ENCODE assay signal across 8 cellular contexts in genomic region chr10:6108631-6109443, GRCh38. TPM values are rescaled to one million over a fixed set of nuclear protein-coding genes. Genes with fewer than 3 reads are reported as not detected.
DNase-seq lines count a peak whose midpoint lies in the region; ATAC-seq and TF ChIP-seq lines count a peak whose summit lies in the region.

No MANE protein-coding gene starts in this region.

- no peak overlapping the region for H2BK15ac ChIP-seq in mesendoderm (replicated peaks; ENCODE audit: low read depth)

- peaks cover 7 to 9% of the 10 kb centered on the region in 2 experiments; a peak in 3 of 4 replicates for H3K4me1 ChIP-seq in HCT116 (ENCODE audit: control insufficient read depth in 1 of 2, insufficient read depth in 2 of 2, low read length in 2 of 2)
- H3K4me1 ChIP-seq in mesendoderm (ENCODE audit: control insufficient read depth, low read depth, low read length), result no peaks in the 10 kb centered on the region

- H3K36me3 ChIP-seq in HCT116 (ENCODE audit: control insufficient read depth in 1 of 2, insufficient read depth in 2 of 2, low read length in 2 of 2), result peaks cover 69 to 71% of the 10 kb centered on the region in 2 experiments
- peaks cover 16% of the 10 kb centered on the region for H3K36me3 ChIP-seq in mesendoderm (ENCODE audit: control insufficient read depth, insufficient read depth, low read length)

- H3K27ac ChIP-seq in HCT116 (ENCODE audit: low read depth, low read length) (no peak overlapping the region), mesendoderm (ENCODE audit: low read depth, low read length) (peak overlapping the region; percentile 18)

- H3K4me3 ChIP-seq in HCT116 (replicated peaks in 1 of 2; ENCODE audit: low read depth in 1 of 2, low read length in 2 of 2) (no peak overlapping the region), mesendoderm (ENCODE audit: low read length) (no peak overlapping the region)

- no peak overlapping the region for H4K8ac ChIP-seq in mesendoderm (ENCODE audit: low read depth, low read length)

- intact Hi-C loops in HCT116 (cut with micrococcal nuclease), result loop anchor here (1.0 to 5.0 kb wide), 2 partner anchors 93 to 292 kb away; partner anchors contain the start of gene PFKFB3

- DNase-seq in Caki2 (ENCODE audit: low read depth), result peak; percentile 51
- peak; percentile 13 for DNase-seq in HCT116 (ENCODE audit: low read depth, low spot score)
- peak; percentile 61 for DNase-seq in SW480 (ENCODE audit: low spot score)
- DNase-seq in effector CD4-positive, alpha-beta T cell, result peak; percentile 23
- DNase-seq in mesendoderm, result peak; percentile 71

- no CpG with 5 or more reads among the region's 12 CpGs for WGBS in mesendoderm (ENCODE audit: extremely low coverage, insufficient coverage, low lambda C conversion rate)

- RAD21 ChIA-PET in HCT116 (lab: Charles Lee; ENCODE audit: low non-redundant PET in 1 of 2, low total read pairs in 2 of 2, uncharacterized antibody in 2 of 2, unreplicated experiment in 2 of 2), result interaction anchor here in 1 of 2 experiments (1.0 kb wide), 1 partner anchor 293 kb away, joined by 3 read pairs; no protein-coding TSS in a partner anchor

- H4K5ac ChIP-seq in mesendoderm (ENCODE audit: low read length), result no peak overlapping the region

- peaks cover 11% of the 10 kb centered on the region for H3K79me1 ChIP-seq in mesendoderm (ENCODE audit: low read length)

- in situ Hi-C loops in Caki2 (cut with HindIII; ENCODE audit: low pct_unique_long_range_greater_than_20kb, low sequenced_read_pairs), result no loop called here

- BruUV-seq in HCT116 (replicated peaks; lab: Mats Ljungman, UMichigan), result no TSS peak

- H3K56ac ChIP-seq in mesendoderm (ENCODE audit: low read length), result no peak overlapping the region

- TF ChIP-seq POLR2A in HCT116 (IDR thresholded peaks at IDR 0.05; ENCODE audit: borderline replicate concordance, extremely low read depth, insufficient read depth, insufficient read length), result no peak

- H3K4me2 ChIP-seq in HCT116 (ENCODE audit: low read length) (no peak overlapping the region), mesendoderm (ENCODE audit: low read length) (no peak overlapping the region)

- H3K9me3 ChIP-seq in HCT116 (ENCODE audit: control insufficient read depth in 1 of 2, insufficient read depth in 1 of 2, low read depth in 1 of 2, low read length in 2 of 2), result no peaks in the 10 kb centered on the region

- no peaks in the 10 kb centered on the region for H3K9me2 ChIP-seq in HCT116 (ENCODE audit: insufficient read depth)

- peaks cover 6% of the 10 kb centered on the region; the same call in 1 of the 2 replicates for H4K20me1 ChIP-seq in HCT116 (ENCODE audit: insufficient read depth)

- no peak overlapping the region for H2AK5ac ChIP-seq in mesendoderm (ENCODE audit: low read length)

- no peaks in the 10 kb centered on the region for H3K27me3 ChIP-seq in HCT116 (ENCODE audit: insufficient read depth, low read length)
- no peaks in the 10 kb centered on the region for H3K27me3 ChIP-seq in mesendoderm (ENCODE audit: insufficient read depth, low read length, poor library complexity)

- POLR2A ChIA-PET in HCT116 (lab: Charles Lee), result no interaction called here

- H3K9ac ChIP-seq in HCT116 (ENCODE audit: low read length), result no peak overlapping the region
- H3K9ac ChIP-seq in mesendoderm (ENCODE audit: low read length), result no peak overlapping the region

- ATAC-seq in HCT116 (peak; percentile 72), HG03196 (IDR thresholded peaks at IDR 0.05; ENCODE audit: unreplicated experiment) (no peak), GM18907 (IDR thresholded peaks at IDR 0.05; ENCODE audit: unreplicated experiment) (no peak), HG02763 (IDR thresholded peaks at IDR 0.05; ENCODE audit: unreplicated experiment) (no peak)

- no peak overlapping the region for H3K18ac ChIP-seq in mesendoderm (ENCODE audit: low read length)

- H3K79me2 ChIP-seq in HCT116 (ENCODE audit: insufficient read depth, low read length) (peaks cover 68% of the 10 kb centered on the region), mesendoderm (ENCODE audit: control insufficient read depth, insufficient read depth, low read length) (no peaks in the 10 kb centered on the region)

- no peak overlapping the region for H2AFZ ChIP-seq in HCT116 (ENCODE audit: low read depth, low read length, poor library complexity, severe bottlenecking)

- H3K4ac ChIP-seq in mesendoderm (ENCODE audit: low read depth, low read length), result no peak overlapping the region

- no peak overlapping the region for H2BK5ac ChIP-seq in mesendoderm (ENCODE audit: low read length)

- peak; percentile 69 for TF ChIP-seq RAD21 in HCT116 (IDR thresholded peaks at IDR 0.05; ENCODE audit: low read depth)

- CTCF ChIA-PET in HCT116 (lab: Charles Lee), result interaction anchor here (0.7 to 1.0 kb wide), 3 partner anchors 8 to 297 kb away, joined by 3 to 9 read pairs (median 3); no protein-coding TSS in a partner anchor

- H2BK120ac ChIP-seq in mesendoderm (ENCODE audit: low read depth, low read length), result no peak overlapping the region

- peak; percentile 53 to 70 (median 67) for TF ChIP-seq CTCF in HCT116 (IDR thresholded peaks at IDR 0.05 in 2 of 3, conservative IDR thresholded peaks at IDR 0.05 in 1 of 3; ENCODE audit: borderline replicate concordance in 1 of 3, insufficient read depth in 1 of 3, low read depth in 2 of 3, low read length in 2 of 3)

- no peak overlapping the region for H3K23ac ChIP-seq in mesendoderm (ENCODE audit: low read length)

TF ChIP-seq in HCT116, 20 proteins besides CTCF, POLR2A, EP300 and RAD21:
- TF ChIP-seq, protein P1, sequence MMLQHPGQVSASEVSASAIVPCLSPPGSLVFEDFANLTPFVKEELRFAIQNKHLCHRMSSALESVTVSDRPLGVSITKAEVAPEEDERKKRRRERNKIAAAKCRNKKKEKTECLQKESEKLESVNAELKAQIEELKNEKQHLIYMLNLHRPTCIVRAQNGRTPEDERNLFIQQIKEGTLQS (IDR thresholded peaks at IDR 0.05), result no peak
- no peak for TF ChIP-seq SIN3A (IDR thresholded peaks at IDR 0.05; ENCODE audit: low read depth)
- TF ChIP-seq CBX3 (IDR thresholded peaks at IDR 0.05; ENCODE audit: low read depth), result 0 out of 2 replicates have a peak, but pooled peaks have one; percentile 22
- TF ChIP-seq MAX (IDR thresholded peaks at IDR 0.05), result no peak

RNA-seq across cellular contexts. Expression of gene RBM17, which starts 20.0 kb away (rescaled TPM):
- 17.9 and 21.9 TPM in 2 replicates for total RNA-seq in Caki2 (2014; rRNA removed; shearing (Covaris generic); ENCODE audit: low replicate concordance)
- total RNA-seq in HCT116 (2021; ENCODE audit: unreplicated experiment), result 129 TPM
- 61.6 and 81.2 TPM in 2 replicates for polyA plus RNA-seq in HCT116 (2012)
- polyA plus RNA-seq in mesendoderm (2013, experiment 1 of 2), result 182 TPM
- 182 TPM for polyA plus RNA-seq in mesendoderm (2013, experiment 2 of 2)

RNA-seq across cellular contexts. Expression of gene IL2RA, which starts 46.7 kb away (rescaled TPM):
- not detected in 2 replicates for total RNA-seq in Caki2 (2014; rRNA removed; shearing (Covaris generic); ENCODE audit: low replicate concordance)
- 0.59 TPM for total RNA-seq in HCT116 (2021; ENCODE audit: unreplicated experiment)
- polyA plus RNA-seq in HCT116 (2012), result not detected in 2 replicates
- not detected for polyA plus RNA-seq in mesendoderm (2013, experiment 1 of 2)
- not detected for polyA plus RNA-seq in mesendoderm (2013, experiment 2 of 2)

Comparison
In these comparisons a context has a peak if more than half of its experiments do, and no peak if none do; other contexts are left out.
1. DNase-seq: peak in every context shown above with its lines; median percentile 71 in mesendoderm; 61 in SW480; 51 in Caki2; 23 in effector CD4-positive, alpha-beta T cell; 13 in HCT116.